ENCODE assay signal across 8 cellular contexts in genomic region chr20:10674684-10675455, GRCh38. TPM values are rescaled to one million over a fixed set of nuclear protein-coding genes. Genes with fewer than 3 reads are reported as not detected.
A peak's percentile ranks its signal among the peaks of the same experiment; 100 is the strongest.
DNase-seq lines count a peak whose midpoint lies in the region; FAIRE-seq and TF ChIP-seq lines count a peak whose summit lies in the region.

No MANE protein-coding gene starts in this region.

- no peak overlapping the region for H2AK5ac ChIP-seq in H9 (ENCODE audit: insufficient read length, low read length)

- H3K9me3 Mint-ChIP-seq in H9 = no peaks in the 10 kb centered on the region

- H3K4me2 ChIP-seq in H9 (ENCODE audit: insufficient read depth, insufficient read length, low read length) (peak overlapping the region; percentile 73), Karpas-422 (ENCODE audit: low read depth, low read length, poor library complexity, severe bottlenecking) (peak overlapping the region; percentile 77)

- H3K79me2 ChIP-seq in H9 (ENCODE audit: insufficient read depth, low read length) (peaks cover 4% of the 10 kb centered on the region; the same call in 1 of the 2 replicates), Karpas-422 (ENCODE audit: low read length) (peaks cover 3% of the 10 kb centered on the region; the same call in 1 of the 2 replicates)

- H3K27me3 ChIP-seq in H9 (ENCODE audit: insufficient read depth, low read length) (no peaks in the 10 kb centered on the region), Karpas-422 (ENCODE audit: low read length) (no peaks in the 10 kb centered on the region), small intestine (ENCODE audit: control insufficient read depth in 2 of 2, insufficient read depth in 2 of 2, low read length in 2 of 2) (no peaks in the 10 kb centered on the region)

- H3K79me1 ChIP-seq in H9 (ENCODE audit: insufficient read depth, low read depth, low read length, poor library complexity, severe bottlenecking) = no peaks in the 10 kb centered on the region

- H4K8ac ChIP-seq in H9 (replicated peaks; ENCODE audit: insufficient read length, low read depth, low read length) = no peak overlapping the region

- no peak overlapping the region for H2BK120ac ChIP-seq in H9 (ENCODE audit: low read depth, low read length, poor library complexity, severe bottlenecking)

- H3K4me3 Mint-ChIP-seq in H9 = peak overlapping the region; percentile 81 to 85

- in situ Hi-C loops in SK-MEL-5 (cut with HindIII; ENCODE audit: low pct_unique_long_range_greater_than_20kb, low sequenced_read_pairs) = no loop called here

- H3K4me1 ChIP-seq in H9 (ENCODE audit: insufficient read depth, low read length) (peaks cover 7% of the 10 kb centered on the region), Karpas-422 (ENCODE audit: low read length) (peaks cover 46% of the 10 kb centered on the region), small intestine (ENCODE audit: control insufficient read depth in 2 of 2, insufficient read depth in 1 of 2, low read depth in 1 of 2, low read length in 1 of 2) (peaks cover 0 to 5% of the 10 kb centered on the region in 2 donors)

- H3K36me3 ChIP-seq in Karpas-422 (ENCODE audit: insufficient read depth, low read length) (no peaks in the 10 kb centered on the region), small intestine (ENCODE audit: control insufficient read depth in 2 of 2, insufficient read depth in 2 of 2, low read length in 2 of 2) (no peaks in the 10 kb centered on the region)

- peaks cover 23% of the 10 kb centered on the region for H3K23me2 ChIP-seq in H9 (ENCODE audit: insufficient read length, low read depth, low read length, poor library complexity, severe bottlenecking)

- no peak overlapping the region for H3K56ac ChIP-seq in H9 (ENCODE audit: insufficient read length, low read depth, low read length)

- 0 out of 7 replicates have a peak overlapping the region, but pooled peaks of 1 of the 3 experiments have one; percentile 77 for H3K27ac Mint-ChIP-seq in H9

- no peak overlapping the region for H2BK5ac ChIP-seq in H9 (ENCODE audit: insufficient read length, low read length)

- H3K4me3 ChIP-seq in Karpas-422 (ENCODE audit: low read length) (peak overlapping the region; percentile 75), cardiac fibroblast (replicated peaks in 1 of 2; ENCODE audit: low read depth in 2 of 2, low read length in 2 of 2) (peak overlapping the region; percentile 81 to 88), small intestine (ENCODE audit: low read depth in 1 of 2, low read length in 2 of 2) (peak overlapping the region; percentile 74 to 85)

- no peak overlapping the region for H2BK15ac ChIP-seq in H9 (ENCODE audit: low read depth, low read length)

- H3K18ac ChIP-seq in H9 (ENCODE audit: insufficient read length, low read depth, low read length) = peak overlapping the region; percentile 60

- peaks cover 31 to 32% of the 10 kb centered on the region in 2 experiments for H3K4me1 Mint-ChIP-seq in H9

- H3K14ac ChIP-seq in H9 (ENCODE audit: insufficient read depth, low read length) = peak overlapping the region; percentile 89; the same call in 1 of the 2 replicates

- H4K20me1 ChIP-seq in H9 (ENCODE audit: control insufficient read depth, insufficient read depth, insufficient read length) = no peaks in the 10 kb centered on the region
- H4K20me1 ChIP-seq in Karpas-422 (ENCODE audit: insufficient read depth, low read depth, low read length) = no peaks in the 10 kb centered on the region

- H3K27me3 Mint-ChIP-seq in H9 (ENCODE audit: low read depth) = no peaks in the 10 kb centered on the region; the same call in 1 of the 2 replicates

- H3K9ac ChIP-seq in H9 (ENCODE audit: extremely low read depth, insufficient read length, low read length) (peak overlapping the region; percentile 6), Karpas-422 (ENCODE audit: low read length) (peak overlapping the region; percentile 74)

- WGBS in H9 (ENCODE audit: extremely low coverage, insufficient read length, low lambda C conversion rate) = no CpG with 5 or more reads among the region's 38 CpGs
- 0 to 3% (median 2%) methylated on average over 37 to 38 of the region's 38 CpGs for WGBS in small intestine, 3 donors

- no peak overlapping the region for H2BK20ac ChIP-seq in H9 (ENCODE audit: low read depth, low read length, poor library complexity, severe bottlenecking)

- H4K5ac ChIP-seq in H9 (ENCODE audit: insufficient read length, low read depth, low read length) = no peak overlapping the region

- DNase-seq in activated T-cell treated with anti-CD3 and anti-CD28 coated beads for 24 hours (ENCODE audit: low read depth) (peak; percentile 16), activated T-cell treated with anti-CD3 and anti-CD28 coated beads for 4 hours (no peak), H9 (peak; percentile 84), Karpas-422 (peak; percentile 88), SK-MEL-5 (ENCODE audit: low read depth, low spot score) (peak; percentile 78), cardiac fibroblast (ENCODE audit: low read depth in 2 of 2) (peak; percentile 76 to 79), islet precursor cell (peak; percentile 94), small intestine (peak; percentile 88)

- H3K9me3 ChIP-seq in H9 (ENCODE audit: control insufficient read depth, low read depth, low read length) (no peaks in the 10 kb centered on the region), Karpas-422 (ENCODE audit: low read length) (no peaks in the 10 kb centered on the region), small intestine (ENCODE audit: control insufficient read depth, low read depth) (no peaks in the 10 kb centered on the region)

- H3T11ph ChIP-seq in H9 (ENCODE audit: low read length) = no peak overlapping the region

- H4K91ac ChIP-seq in H9 (ENCODE audit: insufficient read length, low read depth, low read length) = no peak overlapping the region

- H3K36me3 Mint-ChIP-seq in H9 (ENCODE audit: insufficient read depth in 1 of 3, low read depth in 3 of 3) = peaks cover 0 to 12% (median 1%) of the 10 kb centered on the region in 3 experiments; a peak in 3 of 7 replicates

- no peak overlapping the region for H3K27ac ChIP-seq in H9 (ENCODE audit: insufficient read length, low read depth, low read length)
- H3K27ac ChIP-seq in Karpas-422 (ENCODE audit: low read length) = peak overlapping the region; percentile 45
- peak overlapping the region; percentile 96 to 100 for H3K27ac ChIP-seq in small intestine (ENCODE audit: low read depth in 1 of 2, low read length in 1 of 2)

- peak; percentile 88 for TF ChIP-seq CTCF in H9 (conservative IDR thresholded peaks at IDR 0.05)
- peak; percentile 88 for TF ChIP-seq CTCF in cardiac fibroblast (IDR thresholded peaks at IDR 0.05; ENCODE audit: low read depth, low read length)

- H2AFZ ChIP-seq in H9 (ENCODE audit: low read length) (no peak overlapping the region), Karpas-422 (ENCODE audit: low read length) (peak overlapping the region; percentile 98)

- no peak overlapping the region for H3K23ac ChIP-seq in H9 (ENCODE audit: insufficient read length, low read depth, low read length)

- no peak overlapping the region for H2BK12ac ChIP-seq in H9 (ENCODE audit: insufficient read length, low read depth, low read length)

- no peaks in the 10 kb centered on the region for H3K9me2 ChIP-seq in Karpas-422 (replicated peaks; ENCODE audit: insufficient read depth, low read length)

- FAIRE-seq in small intestine (lab: Jason Lieb, UNC) = no peak

- no peak overlapping the region for H3K4ac ChIP-seq in H9 (ENCODE audit: low read depth, low read length)

RNA-seq across cellular contexts. Expression of gene JAG1, which starts 1.1 kb away (rescaled TPM):
- 54.0 and 58.1 TPM in 2 replicates for total RNA-seq in H9 (2021)
- total RNA-seq in Karpas-422 (2014; rRNA removed; shearing (Covaris generic); ENCODE audit: low replicate concordance) = 8.1 and 8.3 TPM in 2 replicates
- 89.6 and 94.1 TPM in 2 replicates for total RNA-seq in SK-MEL-5 (2014; rRNA removed; shearing (Covaris generic))
- polyA plus RNA-seq in SK-MEL-5 (2015; cell fraction: cytosol; rRNA removed) = 67.9 and 86.6 TPM in 2 replicates
- polyA plus RNA-seq in SK-MEL-5 (2015; cell fraction: nucleus; rRNA removed) = 157 and 196 TPM in 2 replicates
- 10 to 100 TPM in 2 of 3 donors, 1 to 10 TPM in 1; 6.3 to 18.7 (median 12.7) TPM for polyA plus RNA-seq in small intestine
